In the genomic region with DNA sequence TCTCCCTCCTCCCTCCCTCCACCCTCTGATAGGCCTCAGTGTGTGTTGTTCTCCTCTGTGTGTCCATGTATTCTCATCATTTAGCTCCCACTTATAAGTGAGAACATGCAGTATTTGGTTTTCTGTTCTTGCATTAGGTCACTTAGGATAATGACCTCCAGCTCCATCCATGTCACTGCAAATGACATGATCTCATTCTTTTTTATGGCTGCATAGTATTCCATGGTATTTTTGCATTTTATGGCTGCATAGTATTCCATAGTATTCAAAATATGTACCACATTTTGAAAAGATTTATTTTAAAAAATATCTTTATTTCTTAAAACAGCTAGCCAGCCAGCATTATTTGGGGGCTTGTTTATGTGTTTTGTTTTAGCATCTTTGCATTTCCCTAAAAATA, we compare ENCODE assay signal across 11 cellular contexts.
"Had no signal": no experiment of that assay in that cellular context is flagged by ENCODE, and none has a peak within 500 bp of the region (broad histone marks: within the 10 kb centered on the region; RNA-seq: fewer than 3 reads in every experiment).

No MANE protein-coding gene starts in this region.

- FAIRE-seq: H1, H54 had no signal

- H3K4me1 Mint-ChIP-seq: GM23338, H9 had no signal

- H3K4me3 ChIP-seq: GM23248, GM23338, HAP-1 had no signal

- H3K9ac ChIP-seq: GM23248 had no signal

- H3K4me3 Mint-ChIP-seq: GM23338, H9, HFFc6 had no signal

- H3K9me3 ChIP-seq: HAP-1 had no signal

- H3K27ac Mint-ChIP-seq: GM23338, H9, HFFc6 had no signal

- H3K27ac ChIP-seq: GM23248 had no signal

- H2AFZ ChIP-seq: GM23248, GM23338 had no signal

- H3K4me2 ChIP-seq: GM23338 had no signal

- H3K4me1 ChIP-seq: HAP-1 had no signal

- H3K36me3 ChIP-seq: HAP-1 had no signal

- ATAC-seq: GM23338, HCT116 had no signal

- DNase-seq: GM23248, GOT3, H7, H9, HCEC 1CT, HFFc6 had no signal
